In genomic region chr1:19605884-19606442, GRCh38 we compare ENCODE assay signal across 1 cellular context.
TF ChIP-seq lines count a peak whose summit lies in the region.

No MANE protein-coding gene starts in this region.

TF ChIP-seq in GM12878, 131 proteins besides CTCF, POLR2A, EP300 and RAD21:
- TF ChIP-seq ZNF207 (IDR thresholded peaks at IDR 0.05; ENCODE audit: borderline replicate concordance) = no peak
